In the genomic region with DNA sequence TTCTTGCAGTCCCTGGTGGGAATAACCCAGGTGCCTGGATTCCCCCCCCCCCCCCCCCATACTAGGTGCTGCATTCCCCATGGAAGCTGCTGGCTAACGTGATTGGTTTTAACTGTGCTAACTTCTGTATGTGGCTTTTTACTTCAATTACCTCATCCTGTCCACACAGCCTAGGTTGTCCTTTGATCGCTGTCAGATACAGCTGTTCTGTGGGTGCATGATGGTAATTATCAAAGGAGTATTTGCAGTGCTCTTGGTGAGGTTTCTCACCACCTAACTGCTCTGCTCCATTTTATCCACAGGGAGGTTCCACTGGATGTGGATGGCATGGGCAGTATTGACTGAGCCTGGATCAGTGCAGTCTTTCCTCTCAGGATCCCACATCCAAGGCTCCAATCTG, we compare ENCODE assay signal across 35 cellular contexts.
"Had no signal": no experiment of that assay in that cellular context is flagged by ENCODE, and none has a peak within 500 bp of the region (broad histone marks: within the 10 kb centered on the region; RNA-seq: fewer than 3 reads in every experiment).

No MANE protein-coding gene starts in this region.

- DNase-seq: Karpas-422, Kasumi-1, MG63, MM.1S, MV-4-11, NCI-H1048, NCI-H1092, NCI-H1092 treated with DMSO at 0.1 percent for 48 hours, NCI-H1105, NCI-H1105 treated with DMSO at 0.1 percent for 48 hours, NCI-H1417, NCI-H1417 treated with DMSO at 0.1 percent for 48 hours, NCI-H1436, NCI-H1436 treated with DMSO at 0.1 percent for 48 hours, NCI-H146, NCI-H1694, NCI-H1694 treated with DMSO at 0.1 percent for 48 hours, NCI-H187, NCI-H187 treated with DMSO at 0.1 percent for 48 hours, NCI-H1930, NCI-H2029, NCI-H2029 treated with DMSO at 0.1 percent for 48 hours, NCI-H2081, NCI-H2081 treated with DMSO at 0.1 percent for 48 hours, NCI-H2107, NCI-H2171, NCI-H2171 treated with DMSO at 0.1 percent for 48 hours, NCI-H2227 treated with DMSO at 0.1 percent for 48 hours, NCI-H226, NCI-H345, NCI-H446, NCI-H446 treated with DMSO at 0.1 percent for 48 hours, NCI-H510A, NCI-H510A treated with DMSO at 0.1 percent for 48 hours, NCI-H524 had no signal

- H3K9me3 ChIP-seq: MG63 had no signal

- H3K36me3 ChIP-seq: MG63 had no signal

- H3K27me3 ChIP-seq: MG63 had no signal

- H3K4me3 ChIP-seq: MG63 had no signal
